Comparison of ENCODE assay signal across 8 cellular contexts in the genomic region with DNA sequence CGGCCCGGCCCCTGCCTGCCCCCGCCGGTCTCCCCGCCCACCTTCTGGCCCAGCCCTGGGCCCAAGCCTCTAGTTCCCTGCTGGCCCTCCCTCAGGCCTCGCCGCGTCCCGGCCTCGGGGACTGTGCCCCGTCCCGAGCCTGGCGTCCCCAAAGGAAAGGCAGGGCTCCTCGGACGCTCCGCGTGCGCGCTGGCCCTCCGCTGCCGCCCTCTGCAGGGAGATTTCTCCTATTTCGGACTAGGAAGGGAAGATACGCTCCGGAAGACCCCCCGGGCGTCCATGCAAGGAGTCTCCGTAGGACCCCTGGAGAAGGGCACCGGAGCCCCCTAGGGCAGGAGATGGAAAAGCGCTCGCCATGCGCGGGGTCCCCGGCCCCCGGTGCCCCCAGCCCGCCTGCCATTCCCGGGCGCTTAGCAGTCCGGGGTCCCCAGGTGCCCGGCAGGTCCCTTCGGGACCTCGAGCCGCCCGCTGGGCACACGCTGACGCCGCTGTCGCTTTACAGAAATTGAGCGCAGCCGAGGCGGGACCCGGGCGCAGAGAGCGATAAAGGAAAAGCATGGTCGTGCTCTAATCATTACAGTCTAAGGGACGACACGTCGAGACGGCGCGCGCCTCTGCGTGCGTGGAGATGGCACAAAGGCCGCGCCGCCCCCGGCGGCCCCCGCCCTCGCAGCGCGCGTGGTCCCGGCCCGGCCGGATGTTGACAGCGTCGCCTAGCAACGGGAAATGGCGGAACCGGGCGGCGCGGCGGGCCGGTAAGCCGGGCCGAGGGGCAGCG. TPM values are rescaled to one million over a fixed set of nuclear protein-coding genes. Genes with fewer than 3 reads are reported as not detected.
A peak's percentile ranks its signal among the peaks of the same experiment; 100 is the strongest.
DNase-seq lines count a peak whose midpoint lies in the region; ATAC-seq, FAIRE-seq and TF ChIP-seq lines count a peak whose summit lies in the region.

A gene with protein sequence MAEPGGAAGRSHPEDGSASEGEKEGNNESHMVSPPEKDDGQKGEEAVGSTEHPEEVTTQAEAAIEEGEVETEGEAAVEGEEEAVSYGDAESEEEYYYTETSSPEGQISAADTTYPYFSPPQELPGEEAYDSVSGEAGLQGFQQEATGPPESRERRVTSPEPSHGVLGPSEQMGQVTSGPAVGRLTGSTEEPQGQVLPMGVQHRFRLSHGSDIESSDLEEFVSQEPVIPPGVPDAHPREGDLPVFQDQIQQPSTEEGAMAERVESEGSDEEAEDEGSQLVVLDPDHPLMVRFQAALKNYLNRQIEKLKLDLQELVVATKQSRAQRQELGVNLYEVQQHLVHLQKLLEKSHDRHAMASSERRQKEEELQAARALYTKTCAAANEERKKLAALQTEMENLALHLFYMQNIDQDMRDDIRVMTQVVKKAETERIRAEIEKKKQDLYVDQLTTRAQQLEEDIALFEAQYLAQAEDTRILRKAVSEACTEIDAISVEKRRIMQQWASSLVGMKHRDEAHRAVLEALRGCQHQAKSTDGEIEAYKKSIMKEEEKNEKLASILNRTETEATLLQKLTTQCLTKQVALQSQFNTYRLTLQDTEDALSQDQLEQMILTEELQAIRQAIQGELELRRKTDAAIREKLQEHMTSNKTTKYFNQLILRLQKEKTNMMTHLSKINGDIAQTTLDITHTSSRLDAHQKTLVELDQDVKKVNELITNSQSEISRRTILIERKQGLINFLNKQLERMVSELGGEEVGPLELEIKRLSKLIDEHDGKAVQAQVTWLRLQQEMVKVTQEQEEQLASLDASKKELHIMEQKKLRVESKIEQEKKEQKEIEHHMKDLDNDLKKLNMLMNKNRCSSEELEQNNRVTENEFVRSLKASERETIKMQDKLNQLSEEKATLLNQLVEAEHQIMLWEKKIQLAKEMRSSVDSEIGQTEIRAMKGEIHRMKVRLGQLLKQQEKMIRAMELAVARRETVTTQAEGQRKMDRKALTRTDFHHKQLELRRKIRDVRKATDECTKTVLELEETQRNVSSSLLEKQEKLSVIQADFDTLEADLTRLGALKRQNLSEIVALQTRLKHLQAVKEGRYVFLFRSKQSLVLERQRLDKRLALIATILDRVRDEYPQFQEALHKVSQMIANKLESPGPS (plus strand): TSS at position 706 of the 778 bp plus-strand sequence. CDS start 21 bp downstream, at position 727.

- ATAC-seq in DND-41 (ENCODE audit: insufficient read depth, low read depth): peak; percentile 81
- peak; percentile 50 for ATAC-seq in HG03045 (IDR thresholded peaks at IDR 0.05; ENCODE audit: unreplicated experiment)
- ATAC-seq in HepG2: peak; percentile 92

- peak within 1 kb of the TSS; percentile 100 for H3K4me2 ChIP-seq in DND-41 (ENCODE audit: insufficient read depth, low read length)
- H3K4me2 ChIP-seq in HepG2 (ENCODE audit: low read depth, low read length): peak within 1 kb of the TSS; percentile 98

- intact Hi-C loops in HepG2 (cut with micrococcal nuclease; ENCODE audit: unreplicated experiment): loop anchor here (1.0 to 5.0 kb wide), 2 partner anchors 30 to 36 kb away; no protein-coding TSS in a partner anchor

- POLR2A ChIA-PET in HepG2 (lab: Yijun Ruan, JAX): no interaction called here

- no peaks in the 10 kb centered on the region for H4K20me1 ChIP-seq in DND-41 (ENCODE audit: insufficient read depth, low read length)
- H4K20me1 ChIP-seq in HepG2 (ENCODE audit: insufficient read depth, low read length): 0 out of 2 replicates have a peak, but pooled peaks cover 2% of the 10 kb centered on the region

- in situ Hi-C loops in HepG2 (cut with HindIII; ENCODE audit: extremely low pct_ligation_motif_present, low pct_unique_long_range_greater_than_20kb): no loop called here

- TF ChIP-seq RAD21 in HepG2 (CRISPR knock-in tag; IDR thresholded peaks at IDR 0.05): no peak; the same call in none of the 2 replicates

- H2AFZ ChIP-seq in DND-41 (ENCODE audit: low read depth, low read length): peak within 1 kb of the TSS; percentile 99
- H2AFZ ChIP-seq in HepG2 (ENCODE audit: low read length): no peak within 1 kb of the TSS

- FAIRE-seq in HepG2 (lab: Jason Lieb, UNC): peak; percentile 15

- H3K27ac ChIP-seq in DND-41 (ENCODE audit: low read length) (peak within 1 kb of the TSS; percentile 69), HepG2 (ENCODE audit: extremely low read length, insufficient read depth, low read length) (peak within 1 kb of the TSS; percentile 96)

- H3K9ac ChIP-seq in DND-41 (ENCODE audit: low read depth, low read length) (peak within 1 kb of the TSS; percentile 75), HepG2 (ENCODE audit: insufficient read depth, low read depth, low read length) (peak within 1 kb of the TSS; percentile 96)

- H3K36me3 ChIP-seq in DND-41 (ENCODE audit: insufficient read depth, low read length): no peaks in the 10 kb centered on the region
- no peaks in the 10 kb centered on the region for H3K36me3 ChIP-seq in HepG2 (replicated peaks in 1 of 2; ENCODE audit: control insufficient read depth in 1 of 2, insufficient read depth in 2 of 2, low read length in 2 of 2)

- DNase-seq in DND-41 (peak; percentile 76), NCI-H460 (ENCODE audit: extremely low read depth, low read depth) (peak; percentile 72), dermis blood vessel endothelial cell (peak; percentile 81), HepG2 (ENCODE audit: low spot score) (peak; percentile 72), OCI-M2 (lab: John Stamatoyannopoulos, UW; ENCODE audit: unreplicated experiment) (no peak)
- DNase-seq in activated CD4-positive, alpha-beta T cell treated with anti-CD3 and anti-CD28 coated beads, Interleukin-2, amount 50 U/mL, for 1 hour: peak; percentile 76
- DNase-seq in stimulated activated CD4-positive, alpha-beta T cell treated with anti-CD3 and anti-CD28 coated beads, Interleukin-2, amount 100 ng/mL, for 4 hours (ENCODE audit: low read depth): peak; percentile 59

- peak in 1 of 2 experiments; percentile 52; a peak in 1 of 4 replicates for TF ChIP-seq EP300 in HepG2 (IDR thresholded peaks at IDR 0.05; ENCODE audit: low read depth in 2 of 2, low read length in 2 of 2)
- no peak for TF ChIP-seq EP300 in HepG2 (CRISPR knock-in tag; IDR thresholded peaks at IDR 0.05; ENCODE audit: borderline replicate concordance)

- no peaks in the 10 kb centered on the region for H3K9me3 ChIP-seq in DND-41 (ENCODE audit: insufficient read depth, low read length, severe bottlenecking)
- H3K9me3 ChIP-seq in HepG2 (ENCODE audit: low read length): no peaks in the 10 kb centered on the region

- peaks cover 19% of the 10 kb centered on the region for H3K27me3 ChIP-seq in DND-41 (ENCODE audit: insufficient read depth, low read length, poor library complexity)
- H3K27me3 ChIP-seq in HepG2 (ENCODE audit: control insufficient read depth in 1 of 2, insufficient read depth in 2 of 2, low read length in 2 of 2): no peaks in the 10 kb centered on the region; a peak in 1 of 5 replicates

- H3K4me1 ChIP-seq in DND-41 (ENCODE audit: insufficient read depth, low read length): peaks cover 26% of the 10 kb centered on the region
- H3K4me1 ChIP-seq in HepG2 (ENCODE audit: insufficient read depth, low read length): peaks cover 43% of the 10 kb centered on the region

- CTCF ChIA-PET in HepG2 (lab: Yijun Ruan, JAX; ENCODE audit: low intra/inter-chr PET ratio, low total read pairs): interaction anchor here (1.7 kb wide), 1 partner anchor 27 kb away, joined by 7 read pairs; no protein-coding TSS in a partner anchor

- TF ChIP-seq POLR2A in HepG2 (IDR thresholded peaks at IDR 0.05; ENCODE audit: insufficient read depth in 1 of 2, low read depth in 2 of 2, low read length in 2 of 2): peak; percentile 85 to 91

- H3K79me2 ChIP-seq in DND-41 (ENCODE audit: insufficient read depth, low read length): no peaks in the 10 kb centered on the region
- peaks cover 17% of the 10 kb centered on the region for H3K79me2 ChIP-seq in HepG2 (ENCODE audit: insufficient read depth, low read length)

- under 1% methylated on average over 37 of the region's 89 CpGs for WGBS in HepG2 (ENCODE audit: low lambda C conversion rate)

- H3K4me3 ChIP-seq in DND-41 (ENCODE audit: low read depth in 1 of 2, low read length in 2 of 2) (peak within 1 kb of the TSS; percentile 75 to 97; a peak in 3 of 4 replicates), HepG2 (replicated peaks in 1 of 3; ENCODE audit: insufficient read depth in 1 of 3, low read depth in 2 of 3, low read length in 3 of 3) (peak within 1 kb of the TSS; percentile 78 to 96 (median 91))

- TF ChIP-seq CTCF in DND-41 (IDR thresholded peaks at IDR 0.05; ENCODE audit: borderline replicate concordance, extremely low read depth, low read length, poor library complexity, severe bottlenecking) (peak; percentile 35), HepG2 (CRISPR knock-in tag; IDR thresholded peaks at IDR 0.05) (peak; percentile 39)

- BruUV-seq in HepG2 (replicated peaks; lab: Mats Ljungman, UMichigan): TSS peak; percentile 51

TF ChIP-seq in HepG2, 621 proteins besides CTCF, POLR2A, EP300 and RAD21 (continues in another document):
- TF ChIP-seq RARA (CRISPR knock-in tag; IDR thresholded peaks at IDR 0.05): 0 out of 2 replicates have a peak, but pooled peaks have one; percentile 11

RNA-seq across cellular contexts. Expression of the gene that starts here (rescaled TPM):
- 2.0 and 2.6 TPM in 2 replicates for total RNA-seq in NCI-H460 (2014; rRNA removed; shearing (Covaris generic))
- polyA plus RNA-seq in NCI-H460 (2014; cell fraction: nucleus; rRNA removed): 3.9 and 7.4 TPM in 2 replicates
- total RNA-seq in dermis blood vessel endothelial cell (1.4 and 2.2 TPM in 2 replicates), HepG2 (2016; rRNA removed; fragmentation: Illumina TruSeq; extraction: Trizol) (3.8 and 5.5 TPM in 2 replicates)
- total RNA-seq in HepG2 (2016; cell fraction: cytosol; rRNA removed; fragmentation: Illumina TruSeq; extraction: Trizol; ENCODE audit: low read depth): 46.8 and 47.3 TPM in 2 replicates
- total RNA-seq in HepG2 (2016; cell fraction: insoluble cytoplasmic fraction; rRNA removed; fragmentation: Illumina TruSeq; extraction: Trizol): 2.3 and 7.7 TPM in 2 replicates
- total RNA-seq in HepG2 (2016; cell fraction: membrane; rRNA removed; fragmentation: Illumina TruSeq; extraction: Trizol): 11.8 and 13.0 TPM in 2 replicates
- 6.5 and 8.4 TPM in 2 replicates for total RNA-seq in HepG2 (2016; cell fraction: nucleus; rRNA removed; fragmentation: Illumina TruSeq; extraction: Trizol)
- polyA plus RNA-seq in HepG2 (2011; rRNA removed): 4.1 and 4.8 TPM in 2 replicates
- 1.4 TPM in 2 replicates for polyA plus RNA-seq in HepG2 (2011; cell fraction: cytosol; rRNA removed)
- 17.6 and 21.2 TPM in 2 replicates for polyA plus RNA-seq in HepG2 (2011; cell fraction: nucleus; rRNA removed)
- 2.2 and 4.3 TPM in 2 replicates for polyA plus RNA-seq in HepG2 (2012)
- polyA plus RNA-seq in HepG2 (2016; cell fraction: cytosol; fragmentation: Illumina TruSeq; extraction: Trizol; ENCODE audit: low read depth): 0.32 and 0.43 TPM in 2 replicates
- 2.2 and 2.4 TPM in 2 replicates for polyA plus RNA-seq in HepG2 (2016; cell fraction: insoluble cytoplasmic fraction; fragmentation: Illumina TruSeq; extraction: Trizol; ENCODE audit: low read depth)
- 0.74 and 0.84 TPM in 2 replicates for polyA plus RNA-seq in HepG2 (2016; cell fraction: membrane; fragmentation: Illumina TruSeq; extraction: Trizol; ENCODE audit: low read depth)
- 19.3 and 21.2 TPM in 2 replicates for polyA plus RNA-seq in HepG2 (2016; cell fraction: nucleus; fragmentation: Illumina TruSeq; extraction: Trizol; ENCODE audit: insufficient read depth, low read depth)
- 3.0 and 3.8 TPM in 2 replicates for polyA minus RNA-seq in HepG2 (2011; rRNA and poly(A)+ RNA removed; ENCODE audit: low replicate concordance)
- 1.8 and 4.1 TPM in 2 replicates for polyA minus RNA-seq in HepG2 (2011; cell fraction: cytosol; rRNA and poly(A)+ RNA removed)
- 7.0 and 8.0 TPM in 2 replicates for polyA minus RNA-seq in HepG2 (2011; cell fraction: nucleus; rRNA and poly(A)+ RNA removed)
